In the genomic region with DNA sequence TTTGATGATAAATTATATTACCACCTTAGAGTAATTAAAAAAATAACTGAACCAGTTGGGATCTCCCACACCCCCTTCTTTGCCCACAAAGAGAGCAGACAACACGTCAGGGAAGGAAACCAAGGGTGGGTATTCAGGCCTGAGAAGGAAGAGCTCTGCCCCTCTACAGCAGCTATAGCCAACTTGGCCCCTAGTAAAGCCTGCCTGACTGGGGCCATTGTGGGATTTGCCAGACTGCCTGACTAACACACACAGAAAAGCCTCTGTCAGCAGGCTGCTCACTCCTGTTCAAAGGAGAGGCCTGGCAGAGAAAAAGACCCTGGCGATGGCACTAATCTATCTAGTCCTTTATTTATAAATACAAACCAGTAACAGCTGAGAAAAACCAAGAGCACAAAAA, we compare ENCODE assay signal across 25 cellular contexts.
DNase-seq lines count a peak whose midpoint lies in the region; ATAC-seq lines count a peak whose summit lies in the region.
"Had no signal": no experiment of that assay in that cellular context is flagged by ENCODE, and none has a peak within 500 bp of the region (broad histone marks: within the 10 kb centered on the region; RNA-seq: fewer than 3 reads in every experiment).

No MANE protein-coding gene starts in this region.

- ATAC-seq in GM18873 (IDR thresholded peaks at IDR 0.05; ENCODE audit: low FRiP score, unreplicated experiment) (no peak), HG03378 (IDR thresholded peaks at IDR 0.05; ENCODE audit: unreplicated experiment) (no peak), GM18907 (IDR thresholded peaks at IDR 0.05; ENCODE audit: unreplicated experiment) (no peak), HG03520 (IDR thresholded peaks at IDR 0.05; ENCODE audit: unreplicated experiment) (no peak)
- ATAC-seq: A549; activated CD4-positive, CD25-positive, alpha-beta regulatory T cell treated with anti-CD3 and anti-CD28 coated beads, Interleukin-2, amount 50 U/mL, for 24 hours; gastrocnemius medialis; left ventricle myocardium superior; mucosa of descending colon; T-cell had no signal

- DNase-seq in Ammon's horn (ENCODE audit: low spot score) (peak; percentile 68), cerebellar cortex (ENCODE audit: low spot score) (peak; percentile 4), medulla oblongata (ENCODE audit: extremely low spot score) (peak; percentile 85), putamen (ENCODE audit: low spot score) (peak; percentile 31)
- DNase-seq: activated CD4-positive, alpha-beta memory T cell treated with anti-CD3 and anti-CD28 coated beads, Interleukin-2, amount 10 ng/mL, durations not matched to agents 7 days and 5 days; AML-193; dermis blood vessel endothelial cell; esophagus squamous epithelium; gastrocnemius medialis; H7; left ventricle myocardium superior; mucosa of descending colon; NCI-H1417 treated with DMSO at 0.1 percent for 48 hours; NCI-H2081 treated with DMSO at 0.1 percent for 48 hours; NCI-H345; NCI-H748 treated with DMSO at 0.1 percent for 48 hours; SJCRH30; stimulated activated naive CD4-positive, alpha-beta T cell treated with Interleukin-2 at 50 U/mL for 16 hours; T-cell had no signal

Comparison
In these comparisons a context has a peak if more than half of its experiments do, and no peak if none do; other contexts are left out.
1. DNase-seq: peak in every context shown above with its lines; median percentile 85 in medulla oblongata; 68 in Ammon's horn; 31 in putamen; 4 in cerebellar cortex.